ENCODE assay signal across 10 cellular contexts in the genomic region with DNA sequence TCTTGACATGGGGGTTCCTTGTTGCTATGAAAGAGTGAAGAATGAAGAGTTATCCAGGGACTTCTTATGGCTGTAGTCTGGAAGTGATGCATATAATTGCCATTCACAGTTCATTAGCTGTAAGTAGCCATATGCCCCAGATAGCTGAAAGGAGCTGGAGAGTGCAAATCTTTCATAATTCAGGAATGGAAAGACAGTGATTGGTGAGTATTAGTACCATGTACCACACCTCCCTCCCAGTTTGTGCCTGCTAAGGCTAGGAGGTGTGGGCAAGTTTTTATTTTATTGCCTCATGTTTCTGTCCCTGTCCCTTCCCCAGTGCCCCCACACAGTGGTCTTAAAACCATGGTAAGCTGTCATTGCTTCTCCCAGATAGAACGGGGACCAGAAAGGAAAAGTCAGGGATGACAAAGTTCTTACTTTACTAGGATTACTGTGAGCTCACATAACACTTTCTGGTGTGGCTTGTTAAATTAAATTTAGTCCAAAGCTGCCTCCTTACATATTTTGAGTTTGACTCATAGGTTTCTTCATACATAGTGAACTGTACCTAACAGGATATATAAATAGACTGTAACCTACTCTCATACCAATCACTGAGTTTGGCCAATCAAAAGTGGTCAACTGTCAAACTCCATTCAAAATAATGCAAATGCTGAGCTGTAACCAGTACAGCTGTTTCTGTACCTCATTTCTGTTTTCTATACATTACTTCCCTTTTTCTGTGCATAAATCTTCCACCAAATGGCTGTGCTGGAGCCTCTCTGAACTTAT.
DNase-seq lines count a peak whose midpoint lies in the region; ATAC-seq lines count a peak whose summit lies in the region.
"Had no signal": no experiment of that assay in that cellular context is flagged by ENCODE, and none has a peak within 500 bp of the region (broad histone marks: within the 10 kb centered on the region; RNA-seq: fewer than 3 reads in every experiment).

No MANE protein-coding gene starts in this region.

- H3K27me3 Mint-ChIP-seq in T-helper 2 cell treated with Interferon-gamma antibody and Interleukin-4, amounts not matched to agents 5 μg/mL and 100 μg/mL, for 36 hours (ENCODE audit: low read depth): no peaks in the 10 kb centered on the region

- ATAC-seq in GM18867 (IDR thresholded peaks at IDR 0.05; ENCODE audit: unreplicated experiment): peak; percentile 86
- ATAC-seq in HG02852 (IDR thresholded peaks at IDR 0.05; ENCODE audit: unreplicated experiment): peak; percentile 88
- ATAC-seq in HG02970 (IDR thresholded peaks at IDR 0.05; ENCODE audit: low FRiP score, unreplicated experiment): no peak
- ATAC-seq: pancreas had no signal

- H3K9me3 Mint-ChIP-seq in T-helper 2 cell treated with Interferon-gamma antibody and Interleukin-4, amounts not matched to agents 5 μg/mL and 100 μg/mL, for 36 hours: no peaks in the 10 kb centered on the region

- no peaks in the 10 kb centered on the region for H3K4me1 Mint-ChIP-seq in T-helper 2 cell treated with Interferon-gamma antibody and Interleukin-4, amounts not matched to agents 5 μg/mL and 100 μg/mL, for 36 hours (ENCODE audit: low read depth)

- H3K27ac Mint-ChIP-seq in T-helper 2 cell treated with Interferon-gamma antibody and Interleukin-4, amounts not matched to agents 5 μg/mL and 100 μg/mL, for 36 hours: no peak overlapping the region

- peak; percentile 90 to 95 for DNase-seq in NOMO-1 (lab: John Stamatoyannopoulos, UW; ENCODE audit: unreplicated experiment in 2 of 2)
- peak; percentile 81 for DNase-seq in kidney glomerular epithelial cell (lab: John Stamatoyannopoulos, UW)
- DNase-seq in T-helper 2 cell treated with Interferon-gamma antibody and Interleukin-4, amounts not matched to agents 5 μg/mL and 100 μg/mL, for 36 hours (ENCODE audit: low spot score): no peak
- DNase-seq in iPS-NIHi7 (ENCODE audit: extremely low spot score): no peak
- DNase-seq in NCI-H1436 treated with DMSO at 0.1 percent for 48 hours (lab: John Stamatoyannopoulos, UW): no peak
- DNase-seq: NCI-H1930, pancreas had no signal

- H3K4me3 Mint-ChIP-seq in T-helper 2 cell treated with Interferon-gamma antibody and Interleukin-4, amounts not matched to agents 5 μg/mL and 100 μg/mL, for 36 hours: no peak overlapping the region

- H3K36me3 Mint-ChIP-seq in T-helper 2 cell treated with Interferon-gamma antibody and Interleukin-4, amounts not matched to agents 5 μg/mL and 100 μg/mL, for 36 hours (ENCODE audit: low read depth): no peaks in the 10 kb centered on the region

Comparison
In these comparisons a context has a peak if more than half of its experiments do, and no peak if none do; other contexts are left out.
1. DNase-seq: peak in NOMO-1 (2 of 2) and kidney glomerular epithelial cell (single experiment); none in T-helper 2 cell treated with Interferon-gamma antibody and Interleukin-4, amounts not matched to agents 5 μg/mL and 100 μg/mL, for 36 hours (single experiment), iPS-NIHi7 (single experiment) and NCI-H1436 treated with DMSO at 0.1 percent for 48 hours (single experiment).